8 cellular contexts compared by ENCODE assay signal in the genomic region with DNA sequence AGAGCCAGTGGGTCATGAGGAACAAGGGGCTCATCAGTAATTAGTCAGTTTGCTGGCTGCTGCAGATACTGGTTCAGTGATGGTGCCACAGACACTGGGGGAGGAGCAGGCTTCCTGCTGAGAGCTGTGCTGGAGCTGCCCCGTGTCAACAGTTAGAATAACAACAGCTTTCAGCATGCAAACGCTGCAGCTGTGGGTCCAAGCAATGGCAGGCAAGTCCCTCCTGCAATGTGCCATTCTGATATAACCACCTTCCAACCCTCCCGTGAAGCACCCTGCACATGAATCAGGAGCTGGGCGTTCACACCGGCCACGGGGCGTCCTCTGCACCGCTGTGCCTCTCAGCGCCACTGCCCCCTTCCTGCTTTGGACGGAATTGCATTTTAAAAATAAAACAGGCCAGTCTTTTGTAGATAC.
DNase-seq lines count a peak whose midpoint lies in the region; ATAC-seq, FAIRE-seq and TF ChIP-seq lines count a peak whose summit lies in the region.

No MANE protein-coding gene starts in this region.

- H3K4me3 ChIP-seq in A549, result no peak overlapping the region
- H3K4me3 ChIP-seq in Peyer's patch, result no peak overlapping the region

- FAIRE-seq in A549 (lab: Jason Lieb, UNC) (no peak), GM12891 (lab: Jason Lieb, UNC) (peak; percentile 9)

- H3K36me3 ChIP-seq in Peyer's patch, result no peaks in the 10 kb centered on the region

- TF ChIP-seq POLR2A in A549 (IDR thresholded peaks at IDR 0.05; ENCODE audit: low read length), result no peak
- TF ChIP-seq POLR2A in GM12891 (IDR thresholded peaks at IDR 0.05; ENCODE audit: low read depth, low read length), result no peak
- no peak for TF ChIP-seq POLR2A in Peyer's patch (IDR thresholded peaks at IDR 0.05)

- TF ChIP-seq CTCF in A549 (IDR thresholded peaks at IDR 0.05) (peak; percentile 46), Peyer's patch (IDR thresholded peaks at IDR 0.05) (peak in 4 of 6 experiments; percentile 22 to 60 (median 54))

- H3K4me2 ChIP-seq in A549, result peak overlapping the region; percentile 44; the same call in 2 of the 3 replicates

- peak; percentile 25 to 64; a peak in 4 of 6 replicates for ATAC-seq in A549
- no peak for ATAC-seq in HG03045 (IDR thresholded peaks at IDR 0.05; ENCODE audit: unreplicated experiment)
- ATAC-seq in GM21529 (IDR thresholded peaks at IDR 0.05; ENCODE audit: unreplicated experiment), result no peak
- ATAC-seq in HG03108 (IDR thresholded peaks at IDR 0.05; ENCODE audit: unreplicated experiment), result no peak

- WGBS in A549 (ENCODE audit: missing lambda C conversion rate), result 3% methylated on average over 10 of the region's 10 CpGs

- no peaks in the 10 kb centered on the region for H3K4me1 ChIP-seq in A549
- no peaks in the 10 kb centered on the region for H3K4me1 ChIP-seq in Peyer's patch

- H3K27me3 ChIP-seq in Peyer's patch, result no peaks in the 10 kb centered on the region

- peak; percentile 35 to 59 for DNase-seq in A549 (ENCODE audit: low read depth in 1 of 2, low spot score in 1 of 2)
- DNase-seq in GM12891 (ENCODE audit: insufficient read length, low spot score), result no peak
- DNase-seq in Peyer's patch, result peak in 2 of 3 donors; percentile 44 to 47
- DNase-seq in kidney tubule cell (ENCODE audit: low spot score), result peak; percentile 53
- DNase-seq in epidermal melanocyte (ENCODE audit: insufficient read length, low spot score), result no peak

- CTCF ChIA-PET in A549 (lab: Yijun Ruan, JAX), result interaction anchor here (0.6 to 4.6 kb wide), 6 partner anchors 14 to 507 kb away, joined by 3 to 56 read pairs (median 5); no protein-coding TSS in a partner anchor

- TF ChIP-seq RAD21 in A549 (conservative IDR thresholded peaks at IDR 0.05 in 1 of 2, IDR thresholded peaks at IDR 0.05 in 1 of 2), result peak; percentile 65

- no peak for TF ChIP-seq EP300 in A549 (IDR thresholded peaks at IDR 0.05)

- peaks cover 19% of the 10 kb centered on the region; the same call in 1 of the 3 replicates for H3K9me3 ChIP-seq in A549
- H3K9me3 ChIP-seq in Peyer's patch, result peaks cover 0 to 2% (median 0%) of the 10 kb centered on the region in 4 donors

- POLR2A ChIA-PET in A549 (lab: Yijun Ruan, JAX), result no interaction called here

- H3K27ac ChIP-seq in A549 (peak overlapping the region in 1 of 2 experiments; percentile 26; a peak in 1 of 6 replicates), Peyer's patch (no peak overlapping the region)

TF ChIP-seq in A549, 52 proteins besides CTCF, POLR2A, EP300 and RAD21:
- TF ChIP-seq SMC3 (IDR thresholded peaks at IDR 0.05) (peak; percentile 62), NR3C1 (IDR thresholded peaks at IDR 0.05) (no peak)

TF ChIP-seq in GM12891, 5 proteins besides CTCF, POLR2A, EP300 and RAD21:
- TF ChIP-seq TAF1 (IDR thresholded peaks at IDR 0.05; ENCODE audit: low read depth, low read length) (no peak), PAX5 (IDR thresholded peaks at IDR 0.05; ENCODE audit: insufficient read depth, low read length, severe bottlenecking) (no peak), POU2F2 (IDR thresholded peaks at IDR 0.05; ENCODE audit: low read depth, low read length) (no peak), SPI1 (IDR thresholded peaks at IDR 0.05; ENCODE audit: low read depth, low read length) (no peak), POLR2AphosphoS5 (IDR thresholded peaks at IDR 0.05; ENCODE audit: low read depth, low read length) (no peak)

Comparison
In these comparisons a context has a peak if more than half of its experiments do, and no peak if none do; other contexts are left out.
1. ATAC-seq: peak in A549 (2 of 2); none in HG03045 (single experiment), GM21529 (single experiment) and HG03108 (single experiment).
2. DNase-seq: peak in A549 (2 of 2), Peyer's patch (2 of 3) and kidney tubule cell (single experiment); none in GM12891 (single experiment) and epidermal melanocyte (single experiment).